1 cellular context compared by ENCODE assay signal in the genomic region with DNA sequence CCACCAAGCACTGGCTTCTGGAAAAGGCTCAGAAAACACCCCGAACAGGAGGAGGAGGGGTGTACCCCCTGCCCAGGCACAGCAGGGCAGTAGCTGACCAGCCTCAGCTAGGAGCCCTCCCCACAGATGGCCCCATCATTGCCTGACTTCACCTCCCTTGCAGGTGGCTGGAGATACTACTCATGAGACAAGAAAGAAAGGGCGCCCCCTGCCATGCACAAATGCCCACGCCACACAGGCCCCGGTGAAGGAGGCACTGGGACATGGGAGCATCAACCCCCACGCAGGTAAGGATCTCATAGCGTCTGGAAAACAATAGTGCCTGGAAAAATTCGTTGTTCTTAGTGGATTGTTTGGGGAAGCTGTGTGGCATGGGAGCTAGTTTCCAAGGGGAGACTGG.
TF ChIP-seq lines count a peak whose summit lies in the region.

No MANE protein-coding gene starts in this region.

TF ChIP-seq in H1, 55 proteins besides CTCF, POLR2A, EP300 and RAD21:
- TF ChIP-seq CHD1 (IDR thresholded peaks at IDR 0.05; ENCODE audit: low read depth, low read length) (no peak), CHD2 (IDR thresholded peaks at IDR 0.05; ENCODE audit: low read length) (no peak), SIRT6 (IDR thresholded peaks at IDR 0.05; ENCODE audit: low read length) (no peak), POLR2AphosphoS5 (IDR thresholded peaks at IDR 0.05; ENCODE audit: low read depth, low read length) (no peak), SP4 (IDR thresholded peaks at IDR 0.05; ENCODE audit: low read length) (no peak), TAF1 (IDR thresholded peaks at IDR 0.05; ENCODE audit: low read depth, low read length) (no peak), CREB1 (IDR thresholded peaks at IDR 0.05) (no peak), TEAD4 (IDR thresholded peaks at IDR 0.05; ENCODE audit: low read depth, low read length) (no peak), GTF2F1 (IDR thresholded peaks at IDR 0.05; ENCODE audit: borderline replicate concordance, low read depth, low read length) (no peak), TCF12 (IDR thresholded peaks at IDR 0.05; ENCODE audit: low read depth, low read length) (no peak), JUN (IDR thresholded peaks at IDR 0.05; ENCODE audit: low read depth, low read length) (no peak), RFX5 (IDR thresholded peaks at IDR 0.05; ENCODE audit: borderline replicate concordance, low read depth, low read length) (no peak), SIN3A (conservative IDR thresholded peaks at IDR 0.05 in 1 of 2, IDR thresholded peaks at IDR 0.05 in 1 of 2; ENCODE audit: low read depth in 1 of 2, low read length in 2 of 2) (no peak), KDM1A (IDR thresholded peaks at IDR 0.05; ENCODE audit: borderline replicate concordance, low read length) (no peak), NANOG (IDR thresholded peaks at IDR 0.05; ENCODE audit: insufficient read depth, low read depth, low read length, poor library complexity, severe bottlenecking) (no peak), TBP (IDR thresholded peaks at IDR 0.05; ENCODE audit: low read depth, low read length) (no peak), BCL11A (IDR thresholded peaks at IDR 0.05; ENCODE audit: low read depth in 2 of 2, low read length in 2 of 2) (no peak), CBX5 (IDR thresholded peaks at IDR 0.05; ENCODE audit: low read depth, low read length) (no peak)
- TF ChIP-seq, protein P1, sequence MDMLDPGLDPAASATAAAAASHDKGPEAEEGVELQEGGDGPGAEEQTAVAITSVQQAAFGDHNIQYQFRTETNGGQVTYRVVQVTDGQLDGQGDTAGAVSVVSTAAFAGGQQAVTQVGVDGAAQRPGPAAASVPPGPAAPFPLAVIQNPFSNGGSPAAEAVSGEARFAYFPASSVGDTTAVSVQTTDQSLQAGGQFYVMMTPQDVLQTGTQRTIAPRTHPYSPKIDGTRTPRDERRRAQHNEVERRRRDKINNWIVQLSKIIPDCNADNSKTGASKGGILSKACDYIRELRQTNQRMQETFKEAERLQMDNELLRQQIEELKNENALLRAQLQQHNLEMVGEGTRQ (IDR thresholded peaks at IDR 0.05; ENCODE audit: low read length): no peak
- TF ChIP-seq, protein P2, sequence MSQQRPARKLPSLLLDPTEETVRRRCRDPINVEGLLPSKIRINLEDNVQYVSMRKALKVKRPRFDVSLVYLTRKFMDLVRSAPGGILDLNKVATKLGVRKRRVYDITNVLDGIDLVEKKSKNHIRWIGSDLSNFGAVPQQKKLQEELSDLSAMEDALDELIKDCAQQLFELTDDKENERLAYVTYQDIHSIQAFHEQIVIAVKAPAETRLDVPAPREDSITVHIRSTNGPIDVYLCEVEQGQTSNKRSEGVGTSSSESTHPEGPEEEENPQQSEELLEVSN (IDR thresholded peaks at IDR 0.05): no peak
